Comparison of ENCODE assay signal across 8 cellular contexts in the genomic region with DNA sequence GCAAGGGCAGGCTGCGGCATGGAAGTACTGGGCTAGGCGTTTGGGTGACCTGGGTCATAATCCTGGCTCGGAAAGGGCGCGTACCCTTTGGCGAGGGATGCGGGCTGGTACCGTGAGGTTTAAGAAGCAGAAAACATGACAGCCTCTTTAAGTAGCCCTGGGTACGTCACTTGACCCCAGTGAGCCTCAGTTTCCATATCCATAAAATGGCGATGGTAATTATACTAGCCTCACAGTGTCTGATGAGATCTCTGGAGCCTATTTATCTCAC. TPM values are rescaled to one million over a fixed set of nuclear protein-coding genes. Genes with fewer than 3 reads are reported as not detected.
DNase-seq lines count a peak whose midpoint lies in the region; ATAC-seq and TF ChIP-seq lines count a peak whose summit lies in the region.

No MANE protein-coding gene starts in this region.

- H3F3A ChIP-seq in smooth muscle cell (ENCODE audit: low read depth) = peaks cover 18% of the 10 kb centered on the region

- no TSS peak for BruUV-seq in HCT116 (replicated peaks; lab: Mats Ljungman, UMichigan)

- H3K4me3 ChIP-seq in HCT116 (replicated peaks in 1 of 2; ENCODE audit: low read depth in 1 of 2, low read length in 2 of 2) (peak overlapping the region; percentile 55 to 94), right atrium auricular region (peak overlapping the region; percentile 56 to 68), smooth muscle cell (peak overlapping the region; percentile 81)

- no peaks in the 10 kb centered on the region for H3K79me2 ChIP-seq in HCT116 (ENCODE audit: insufficient read depth, low read length)
- H3K79me2 ChIP-seq in smooth muscle cell (ENCODE audit: low read depth) = no peaks in the 10 kb centered on the region

- peaks cover 21% of the 10 kb centered on the region for H3K36me3 Mint-ChIP-seq in activated CD4-positive, alpha-beta memory T cell treated with anti-CD3 and anti-CD28 coated beads for 36 hours

- no peaks in the 10 kb centered on the region for H3K9me2 ChIP-seq in HCT116 (ENCODE audit: insufficient read depth)

- H3K9ac ChIP-seq in HCT116 (ENCODE audit: low read length) = peak overlapping the region; percentile 97
- peak overlapping the region; percentile 88 for H3K9ac ChIP-seq in smooth muscle cell (ENCODE audit: low read depth)

- CTCF ChIA-PET in HCT116 (lab: Charles Lee) = interaction anchor here (0.7 to 5.3 kb wide), 25 partner anchors 9 to 318 kb away, joined by 3 to 117 read pairs (median 4); no protein-coding TSS in a partner anchor
- CTCF ChIA-PET in activated CD4-positive, alpha-beta memory T cell treated with anti-CD3 and anti-CD28 coated beads for 36 hours (lab: Charles Lee) = interaction anchor here (0.6 to 9.4 kb wide), 34 partner anchors 9 to 288 kb away, joined by 3 to 245 read pairs (median 9); a partner anchor contains a TSS

- 28% methylated on average over 10 of the region's 10 CpGs for WGBS in smooth muscle cell (ENCODE audit: low lambda C conversion rate)

- H3K27ac ChIP-seq in HCT116 (ENCODE audit: low read depth, low read length) (peak overlapping the region; percentile 98), right atrium auricular region (peak overlapping the region; percentile 99 to 100), smooth muscle cell (ENCODE audit: low read depth) (peak overlapping the region; percentile 95)

- H3K4me3 Mint-ChIP-seq in activated CD4-positive, alpha-beta memory T cell treated with anti-CD3 and anti-CD28 coated beads for 36 hours = peak overlapping the region; percentile 90

- no peaks in the 10 kb centered on the region for H3K9me3 Mint-ChIP-seq in activated CD4-positive, alpha-beta memory T cell treated with anti-CD3 and anti-CD28 coated beads for 36 hours

- H3K36me3 ChIP-seq in HCT116 (ENCODE audit: control insufficient read depth in 1 of 2, insufficient read depth in 2 of 2, low read length in 2 of 2) (no peaks in the 10 kb centered on the region), right atrium auricular region (no peaks in the 10 kb centered on the region), smooth muscle cell (ENCODE audit: low read depth) (no peaks in the 10 kb centered on the region)

- peaks cover 79% of the 10 kb centered on the region for H3K4me1 Mint-ChIP-seq in activated CD4-positive, alpha-beta memory T cell treated with anti-CD3 and anti-CD28 coated beads for 36 hours (ENCODE audit: low read depth)

- H3K27me3 ChIP-seq in HCT116 (ENCODE audit: insufficient read depth, low read length) (no peaks in the 10 kb centered on the region), right atrium auricular region (no peaks in the 10 kb centered on the region), smooth muscle cell (ENCODE audit: low read depth) (no peaks in the 10 kb centered on the region)

- no peak for TF ChIP-seq POLR2A in HCT116 (IDR thresholded peaks at IDR 0.05; ENCODE audit: borderline replicate concordance, extremely low read depth, insufficient read depth, insufficient read length)

- peak overlapping the region; percentile 99 for H3K4me2 ChIP-seq in HCT116 (ENCODE audit: low read length)
- peak overlapping the region; percentile 89 for H3K4me2 ChIP-seq in smooth muscle cell

- TF ChIP-seq CTCF in HCT116 (IDR thresholded peaks at IDR 0.05 in 2 of 3, conservative IDR thresholded peaks at IDR 0.05 in 1 of 3; ENCODE audit: borderline replicate concordance in 1 of 3, insufficient read depth in 1 of 3, low read depth in 2 of 3, low read length in 2 of 3) (no peak), right atrium auricular region (IDR thresholded peaks at IDR 0.05) (no peak), smooth muscle cell (IDR thresholded peaks at IDR 0.05; ENCODE audit: borderline replicate concordance, insufficient read depth, poor library complexity, severe bottlenecking) (no peak)

- TF ChIP-seq RAD21 in HCT116 (IDR thresholded peaks at IDR 0.05; ENCODE audit: low read depth) = no peak

- RAD21 ChIA-PET in HCT116 (lab: Charles Lee; ENCODE audit: low non-redundant PET in 1 of 2, low total read pairs in 2 of 2, uncharacterized antibody in 2 of 2, unreplicated experiment in 2 of 2) = interaction anchor here (0.6 to 3.1 kb wide), 10 partner anchors 17 to 465 kb away, joined by 3 to 16 read pairs (median 6); no protein-coding TSS in a partner anchor

- no peaks in the 10 kb centered on the region for H4K20me1 ChIP-seq in HCT116 (ENCODE audit: insufficient read depth)
- H4K20me1 ChIP-seq in smooth muscle cell (ENCODE audit: low read depth) = peaks cover under 1% of the 10 kb centered on the region

- H3K9me3 ChIP-seq in HCT116 (ENCODE audit: control insufficient read depth in 1 of 2, insufficient read depth in 1 of 2, low read depth in 1 of 2, low read length in 2 of 2) = no peaks in the 10 kb centered on the region
- H3K9me3 ChIP-seq in right atrium auricular region = no peaks in the 10 kb centered on the region
- H3K9me3 ChIP-seq in smooth muscle cell (replicated peaks; ENCODE audit: low read depth) = no peaks in the 10 kb centered on the region

- H3K4me1 ChIP-seq in HCT116 (ENCODE audit: control insufficient read depth in 1 of 2, insufficient read depth in 2 of 2, low read length in 2 of 2) (peaks cover 19 to 45% of the 10 kb centered on the region in 2 experiments), right atrium auricular region (peaks cover 0 to 64% of the 10 kb centered on the region in 2 donors), smooth muscle cell (ENCODE audit: low read depth) (peaks cover 25% of the 10 kb centered on the region)

- H3K27me3 Mint-ChIP-seq in activated CD4-positive, alpha-beta memory T cell treated with anti-CD3 and anti-CD28 coated beads for 36 hours = no peaks in the 10 kb centered on the region

- peak; percentile 13 for ATAC-seq in HCT116

- intact Hi-C loops in HCT116 (cut with micrococcal nuclease) = no loop called here
- intact Hi-C loops in activated CD4-positive, alpha-beta memory T cell treated with anti-CD3 and anti-CD28 coated beads for 36 hours (cut with micrococcal nuclease) = loop anchor here (2.0 to 5.0 kb wide), 3 partner anchors 44 to 246 kb away; no protein-coding TSS in a partner anchor

- no peak for DNase-seq in HCT116 (ENCODE audit: low read depth, low spot score)
- peak; percentile 50 for DNase-seq in activated CD4-positive, alpha-beta memory T cell treated with anti-CD3 and anti-CD28 coated beads for 36 hours
- no peak for DNase-seq in right atrium auricular region (ENCODE audit: low spot score)
- DNase-seq in smooth muscle cell (lab: John Stamatoyannopoulos, UW; ENCODE audit: unreplicated experiment) = no peak
- no peak for DNase-seq in COR-L47 (lab: John Stamatoyannopoulos, UW)
- no peak for DNase-seq in AG08395 (ENCODE audit: low spot score)
- no peak for DNase-seq in central memory CD4-positive, alpha-beta T cell
- DNase-seq in CD1c-positive myeloid dendritic cell (ENCODE audit: extremely low spot score) = no peak

- H2AFZ ChIP-seq in HCT116 (ENCODE audit: low read depth, low read length, poor library complexity, severe bottlenecking) (no peak overlapping the region), smooth muscle cell (ENCODE audit: low read depth) (peak overlapping the region; percentile 73)

- H3K27ac Mint-ChIP-seq in activated CD4-positive, alpha-beta memory T cell treated with anti-CD3 and anti-CD28 coated beads for 36 hours = peak overlapping the region; percentile 99

- POLR2A ChIA-PET in HCT116 (lab: Charles Lee) = interaction anchor here (1.0 to 2.5 kb wide), 7 partner anchors 17 to 186 kb away, joined by 3 to 19 read pairs (median 9); a partner anchor contains a TSS
- POLR2A ChIA-PET in activated CD4-positive, alpha-beta memory T cell treated with anti-CD3 and anti-CD28 coated beads for 36 hours (lab: Charles Lee) = interaction anchor here (0.6 to 8.2 kb wide), 19 partner anchors 12 to 246 kb away, joined by 3 to 177 read pairs (median 7); a partner anchor contains a TSS

TF ChIP-seq in HCT116, 20 proteins besides CTCF, POLR2A, EP300 and RAD21 (continues in another document):
- no peak for TF ChIP-seq ZFX (IDR thresholded peaks at IDR 0.05)
- no peak for TF ChIP-seq SRF (IDR thresholded peaks at IDR 0.05; ENCODE audit: low read depth)
- TF ChIP-seq ELF1 (IDR thresholded peaks at IDR 0.05; ENCODE audit: borderline replicate concordance, low read depth) = no peak
- TF ChIP-seq, protein P1, sequence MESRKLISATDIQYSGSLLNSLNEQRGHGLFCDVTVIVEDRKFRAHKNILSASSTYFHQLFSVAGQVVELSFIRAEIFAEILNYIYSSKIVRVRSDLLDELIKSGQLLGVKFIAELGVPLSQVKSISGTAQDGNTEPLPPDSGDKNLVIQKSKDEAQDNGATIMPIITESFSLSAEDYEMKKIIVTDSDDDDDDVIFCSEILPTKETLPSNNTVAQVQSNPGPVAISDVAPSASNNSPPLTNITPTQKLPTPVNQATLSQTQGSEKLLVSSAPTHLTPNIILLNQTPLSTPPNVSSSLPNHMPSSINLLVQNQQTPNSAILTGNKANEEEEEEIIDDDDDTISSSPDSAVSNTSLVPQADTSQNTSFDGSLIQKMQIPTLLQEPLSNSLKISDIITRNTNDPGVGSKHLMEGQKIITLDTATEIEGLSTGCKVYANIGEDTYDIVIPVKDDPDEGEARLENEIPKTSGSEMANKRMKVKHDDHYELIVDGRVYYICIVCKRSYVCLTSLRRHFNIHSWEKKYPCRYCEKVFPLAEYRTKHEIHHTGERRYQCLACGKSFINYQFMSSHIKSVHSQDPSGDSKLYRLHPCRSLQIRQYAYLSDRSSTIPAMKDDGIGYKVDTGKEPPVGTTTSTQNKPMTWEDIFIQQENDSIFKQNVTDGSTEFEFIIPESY (IDR thresholded peaks at IDR 0.05; ENCODE audit: extremely low read depth, insufficient replicate concordance, low read length) = no peak
- TF ChIP-seq SP1 (IDR thresholded peaks at IDR 0.05; ENCODE audit: low read depth) = no peak
- no peak for TF ChIP-seq SIN3A (IDR thresholded peaks at IDR 0.05; ENCODE audit: low read depth)
- TF ChIP-seq JUND (IDR thresholded peaks at IDR 0.05) = no peak
- no peak for TF ChIP-seq EZH2 (IDR thresholded peaks at IDR 0.05)
- TF ChIP-seq EGR1 (IDR thresholded peaks at IDR 0.05; ENCODE audit: low read depth) = no peak
- TF ChIP-seq, protein P2, sequence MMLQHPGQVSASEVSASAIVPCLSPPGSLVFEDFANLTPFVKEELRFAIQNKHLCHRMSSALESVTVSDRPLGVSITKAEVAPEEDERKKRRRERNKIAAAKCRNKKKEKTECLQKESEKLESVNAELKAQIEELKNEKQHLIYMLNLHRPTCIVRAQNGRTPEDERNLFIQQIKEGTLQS (IDR thresholded peaks at IDR 0.05) = no peak

RNA-seq across cellular contexts. Expression of a gene that starts 0.7 kb away (rescaled TPM):
- total RNA-seq in HCT116 (2021; ENCODE audit: unreplicated experiment) (13.2 TPM), right atrium auricular region (10 to 100 TPM in 1 of 2 donors, 1 to 10 TPM in 1; 6.4 to 13.8 TPM), smooth muscle cell (9.9 and 13.8 TPM in 2 replicates)
- polyA plus RNA-seq in HCT116 (2012) = 13.8 and 16.8 TPM in 2 replicates
- 10 to 100 TPM; 15.1 to 15.3 TPM for total RNA-seq in activated CD4-positive, alpha-beta memory T cell treated with anti-CD3 and anti-CD28 coated beads for 36 hours
- polyA plus RNA-seq in smooth muscle cell = 8.7 and 9.4 TPM in 2 replicates

RNA-seq across cellular contexts. Expression of a gene that starts 38.0 kb away (rescaled TPM):
- total RNA-seq in HCT116 (2021; ENCODE audit: unreplicated experiment) (24.4 TPM), right atrium auricular region (10 to 100 TPM; 19.8 to 22.5 TPM), smooth muscle cell (16.7 and 52.5 TPM in 2 replicates)
- 30.7 and 39.9 TPM in 2 replicates for polyA plus RNA-seq in HCT116 (2012)
- total RNA-seq in activated CD4-positive, alpha-beta memory T cell treated with anti-CD3 and anti-CD28 coated beads for 36 hours = 10 to 100 TPM; 60.2 to 63.5 TPM
- 20.3 and 20.8 TPM in 2 replicates for polyA plus RNA-seq in smooth muscle cell
